7 cellular contexts compared by ENCODE assay signal in genomic region chr1:234725177-234726132, GRCh38.
A peak's percentile ranks its signal among the peaks of the same experiment; 100 is the strongest.
DNase-seq lines count a peak whose midpoint lies in the region; ATAC-seq and TF ChIP-seq lines count a peak whose summit lies in the region.

No MANE protein-coding gene starts in this region.

- TF ChIP-seq POLR2A in breast epithelium (IDR thresholded peaks at IDR 0.05): no peak

- intact Hi-C loops in breast epithelium (cut with DNase I; ENCODE audit: low total_unique reads): loop anchor here (10.0 kb wide), 1 partner anchor 199 kb away; no protein-coding TSS in a partner anchor

- no peaks in the 10 kb centered on the region for H3K9me3 Mint-ChIP-seq in IgD-negative memory B cell
- no peaks in the 10 kb centered on the region for H3K9me3 Mint-ChIP-seq in T-helper 2 cell treated with Interferon-gamma antibody and Interleukin-4, amounts not matched to agents 5 μg/mL and 100 μg/mL, for 36 hours

- peak overlapping the region in 2 of 3 donors; percentile 50 to 92 for H3K27ac Mint-ChIP-seq in IgD-negative memory B cell
- H3K27ac Mint-ChIP-seq in T-helper 2 cell treated with Interferon-gamma antibody and Interleukin-4, amounts not matched to agents 5 μg/mL and 100 μg/mL, for 36 hours: peak overlapping the region; percentile 95

- H3K27ac ChIP-seq in breast epithelium: peak overlapping the region; percentile 98 to 99

- H3K4me1 ChIP-seq in breast epithelium: peaks cover 35 to 50% of the 10 kb centered on the region in 2 donors

- H3K4me1 Mint-ChIP-seq in IgD-negative memory B cell: peaks cover 33 to 40% (median 35%) of the 10 kb centered on the region in 3 donors
- peaks cover 86% of the 10 kb centered on the region for H3K4me1 Mint-ChIP-seq in T-helper 2 cell treated with Interferon-gamma antibody and Interleukin-4, amounts not matched to agents 5 μg/mL and 100 μg/mL, for 36 hours (ENCODE audit: low read depth)

- no peaks in the 10 kb centered on the region for H3K9me3 ChIP-seq in breast epithelium

- DNase-seq in T-helper 2 cell treated with Interferon-gamma antibody and Interleukin-4, amounts not matched to agents 5 μg/mL and 100 μg/mL, for 36 hours (ENCODE audit: low spot score): peak; percentile 59
- peak; percentile 68 to 76 for DNase-seq in breast epithelium (ENCODE audit: low spot score in 2 of 2)
- DNase-seq in medulla oblongata (ENCODE audit: extremely low spot score): peak; percentile 59
- DNase-seq in stimulated activated naive CD4-positive, alpha-beta T cell (lab: John Stamatoyannopoulos, UW): peak; percentile 45 to 73 (median 53)

- H3K4me3 Mint-ChIP-seq in IgD-negative memory B cell: peak overlapping the region in 3 of 4 donors; percentile 16 to 60 (median 23)
- peak overlapping the region; percentile 68 for H3K4me3 Mint-ChIP-seq in T-helper 2 cell treated with Interferon-gamma antibody and Interleukin-4, amounts not matched to agents 5 μg/mL and 100 μg/mL, for 36 hours

- ATAC-seq in GM18873 (IDR thresholded peaks at IDR 0.05; ENCODE audit: low FRiP score, unreplicated experiment) (no peak), HG02981 (IDR thresholded peaks at IDR 0.05; ENCODE audit: unreplicated experiment) (no peak)

- no peaks in the 10 kb centered on the region for H3K36me3 Mint-ChIP-seq in IgD-negative memory B cell
- H3K36me3 Mint-ChIP-seq in T-helper 2 cell treated with Interferon-gamma antibody and Interleukin-4, amounts not matched to agents 5 μg/mL and 100 μg/mL, for 36 hours (ENCODE audit: low read depth): peaks cover 9% of the 10 kb centered on the region

- H3K27me3 ChIP-seq in breast epithelium: no peaks in the 10 kb centered on the region

- TF ChIP-seq CTCF in breast epithelium (IDR thresholded peaks at IDR 0.05): no peak

- peak overlapping the region in 1 of 3 donors; percentile 48 for H3K4me3 ChIP-seq in breast epithelium

- no peaks in the 10 kb centered on the region for H3K27me3 Mint-ChIP-seq in IgD-negative memory B cell
- no peaks in the 10 kb centered on the region for H3K27me3 Mint-ChIP-seq in T-helper 2 cell treated with Interferon-gamma antibody and Interleukin-4, amounts not matched to agents 5 μg/mL and 100 μg/mL, for 36 hours (ENCODE audit: low read depth)

- no peaks in the 10 kb centered on the region for H3K36me3 ChIP-seq in breast epithelium
